8 cellular contexts compared by ENCODE assay signal in the genomic region with DNA sequence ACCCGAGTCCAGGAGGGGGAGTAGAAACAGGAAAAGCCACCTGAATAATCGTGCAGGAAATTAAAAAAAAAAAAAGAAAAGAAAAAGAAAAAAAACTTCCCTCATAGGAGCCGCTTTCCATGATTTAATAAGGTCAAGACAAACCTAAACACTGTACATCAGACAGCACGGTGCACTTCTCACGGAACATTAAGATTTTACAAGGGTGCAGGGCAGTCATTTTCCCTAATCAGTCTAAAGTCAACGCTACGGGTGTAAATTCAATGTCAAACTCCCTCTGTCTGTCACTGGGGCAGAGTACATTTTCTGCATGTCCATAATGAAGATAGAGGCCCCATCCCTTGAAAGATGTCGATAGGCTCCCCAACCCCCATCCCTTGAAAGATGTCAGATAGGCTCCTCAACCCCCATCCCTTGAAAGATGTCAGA.
DNase-seq lines count a peak whose midpoint lies in the region; ATAC-seq lines count a peak whose summit lies in the region.

No MANE protein-coding gene starts in this region.

- H3K4me1 Mint-ChIP-seq in activated naive CD8-positive, alpha-beta T cell treated with anti-CD3 and anti-CD28 coated beads, Interleukin-2, amount 10 ng/mL, durations not matched to agents 7 days and 5 days, result peaks cover 22% of the 10 kb centered on the region
- H3K4me1 Mint-ChIP-seq in stimulated activated naive CD8-positive, alpha-beta T cell treated with anti-CD3 and anti-CD28 coated beads, Interleukin-15, amount 100 ng/mL, for 72 hours, result peaks cover 21% of the 10 kb centered on the region

- POLR2A ChIA-PET in activated naive CD8-positive, alpha-beta T cell treated with anti-CD3 and anti-CD28 coated beads, Interleukin-2, amount 10 ng/mL, durations not matched to agents 7 days and 5 days (lab: Charles Lee), result interaction anchor here (0.9 to 1.1 kb wide), 2 partner anchors 319 to 588 kb away, joined by 3 to 4 read pairs; a partner anchor contains a TSS

- H3K4me3 ChIP-seq in iPS-18a (ENCODE audit: low read length), result peak overlapping the region; percentile 98

- no peak for ATAC-seq in activated naive CD8-positive, alpha-beta T cell treated with anti-CD3 and anti-CD28 coated beads, Interleukin-2, amount 10 ng/mL, durations not matched to agents 7 days and 5 days (ENCODE audit: low read depth)
- ATAC-seq in stimulated activated naive CD8-positive, alpha-beta T cell treated with anti-CD3 and anti-CD28 coated beads, Interleukin-15, amount 100 ng/mL, for 72 hours, result no peak
- ATAC-seq in GM18868 (IDR thresholded peaks at IDR 0.05; ENCODE audit: unreplicated experiment), result no peak

- H3K27me3 ChIP-seq in iPS-18a (ENCODE audit: control insufficient read depth, insufficient read depth, low read length), result peaks cover 8% of the 10 kb centered on the region

- peak overlapping the region; percentile 69 for H3K9ac ChIP-seq in iPS-18a (ENCODE audit: low read length)

- no peak overlapping the region for H3K27ac ChIP-seq in iPS-18a (ENCODE audit: low read length)

- no peaks in the 10 kb centered on the region for H3K36me3 Mint-ChIP-seq in activated naive CD8-positive, alpha-beta T cell treated with anti-CD3 and anti-CD28 coated beads, Interleukin-2, amount 10 ng/mL, durations not matched to agents 7 days and 5 days

- no peaks in the 10 kb centered on the region for H3K9me3 ChIP-seq in iPS-18a (ENCODE audit: control insufficient read depth, low read depth, low read length)

- no peaks in the 10 kb centered on the region for H3K9me3 Mint-ChIP-seq in activated naive CD8-positive, alpha-beta T cell treated with anti-CD3 and anti-CD28 coated beads, Interleukin-2, amount 10 ng/mL, durations not matched to agents 7 days and 5 days
- no peaks in the 10 kb centered on the region for H3K9me3 Mint-ChIP-seq in stimulated activated naive CD8-positive, alpha-beta T cell treated with anti-CD3 and anti-CD28 coated beads, Interleukin-15, amount 100 ng/mL, for 72 hours

- peak overlapping the region; percentile 90 for H3K4me3 Mint-ChIP-seq in activated naive CD8-positive, alpha-beta T cell treated with anti-CD3 and anti-CD28 coated beads, Interleukin-2, amount 10 ng/mL, durations not matched to agents 7 days and 5 days
- H3K4me3 Mint-ChIP-seq in stimulated activated naive CD8-positive, alpha-beta T cell treated with anti-CD3 and anti-CD28 coated beads, Interleukin-15, amount 100 ng/mL, for 72 hours, result peak overlapping the region; percentile 88 to 89

- peak; percentile 21 for DNase-seq in DMS53 (lab: John Stamatoyannopoulos, UW)
- DNase-seq in DMS53 treated with DMSO at 0.1 percent for 48 hours (lab: John Stamatoyannopoulos, UW; ENCODE audit: unreplicated experiment), result no peak
- DNase-seq in activated naive CD8-positive, alpha-beta T cell treated with anti-CD3 and anti-CD28 coated beads, Interleukin-2, amount 10 ng/mL, durations not matched to agents 7 days and 5 days, result no peak
- peak in 1 of 2 donors; percentile 8 for DNase-seq in stimulated activated naive CD8-positive, alpha-beta T cell treated with anti-CD3 and anti-CD28 coated beads, Interleukin-15, amount 100 ng/mL, for 72 hours
- DNase-seq in HT-29 (ENCODE audit: low spot score), result no peak
- DNase-seq in anterior cingulate cortex (lab: John Stamatoyannopoulos, UW), result no peak

- peaks cover 54% of the 10 kb centered on the region for H3K27me3 Mint-ChIP-seq in activated naive CD8-positive, alpha-beta T cell treated with anti-CD3 and anti-CD28 coated beads, Interleukin-2, amount 10 ng/mL, durations not matched to agents 7 days and 5 days
- H3K27me3 Mint-ChIP-seq in stimulated activated naive CD8-positive, alpha-beta T cell treated with anti-CD3 and anti-CD28 coated beads, Interleukin-15, amount 100 ng/mL, for 72 hours, result peaks cover 45% of the 10 kb centered on the region

- peaks cover 31% of the 10 kb centered on the region for H3K4me1 ChIP-seq in iPS-18a (ENCODE audit: control insufficient read depth, low read depth, low read length)

- H3K27ac Mint-ChIP-seq in activated naive CD8-positive, alpha-beta T cell treated with anti-CD3 and anti-CD28 coated beads, Interleukin-2, amount 10 ng/mL, durations not matched to agents 7 days and 5 days, result no peak overlapping the region
- H3K27ac Mint-ChIP-seq in stimulated activated naive CD8-positive, alpha-beta T cell treated with anti-CD3 and anti-CD28 coated beads, Interleukin-15, amount 100 ng/mL, for 72 hours, result no peak overlapping the region

- H3K36me3 ChIP-seq in iPS-18a (ENCODE audit: control insufficient read depth, low read depth, low read length), result no peaks in the 10 kb centered on the region
